ENCODE assay signal across 10 cellular contexts in the genomic region with DNA sequence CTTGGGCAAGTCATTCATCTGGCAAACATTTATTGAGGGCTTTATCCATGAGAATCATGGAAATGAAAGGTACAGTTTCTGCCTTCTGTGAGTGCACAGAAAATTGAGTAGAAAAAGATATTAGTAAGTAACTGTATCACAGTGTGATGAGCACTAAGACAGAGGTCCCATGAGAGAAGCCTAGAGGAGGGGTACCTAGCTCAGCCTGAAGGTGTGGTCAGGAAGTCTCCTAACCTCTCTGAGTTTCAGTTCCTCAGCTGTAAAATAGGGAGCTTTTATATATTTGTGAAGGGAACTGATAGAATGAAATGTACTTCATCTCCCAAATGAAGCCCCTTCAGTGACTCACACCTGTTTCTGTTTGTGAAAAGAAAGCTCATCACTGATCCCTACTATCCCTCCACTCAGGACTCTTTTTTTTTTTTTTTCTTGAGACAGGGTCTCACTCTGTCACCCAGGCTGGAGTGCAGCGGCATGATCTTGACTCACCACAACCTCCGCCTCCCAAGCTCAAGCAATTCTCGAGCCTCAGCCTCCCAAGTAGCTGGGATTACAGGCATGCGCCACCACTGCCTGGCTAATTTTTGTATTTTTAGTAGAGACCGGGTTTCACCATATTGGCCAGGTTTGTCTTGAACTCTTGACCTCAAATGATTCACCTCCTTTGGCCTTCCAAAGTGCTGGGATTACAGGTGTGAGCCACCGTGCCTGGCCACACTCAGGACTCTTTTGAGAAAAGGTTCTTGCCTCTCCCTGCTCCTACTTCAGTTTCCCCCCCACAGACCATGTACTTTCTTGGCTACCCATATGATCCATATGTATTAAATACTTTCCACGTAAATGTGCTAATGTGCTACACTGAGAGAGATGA.
DNase-seq lines count a peak whose midpoint lies in the region; ATAC-seq lines count a peak whose summit lies in the region.
"Had no signal": no experiment of that assay in that cellular context is flagged by ENCODE, and none has a peak within 500 bp of the region (broad histone marks: within the 10 kb centered on the region; RNA-seq: fewer than 3 reads in every experiment).

No MANE protein-coding gene starts in this region.

- H3K36me3 Mint-ChIP-seq in activated naive CD8-positive, alpha-beta T cell = peaks cover 5% of the 10 kb centered on the region

- no peaks in the 10 kb centered on the region for H3K27me3 Mint-ChIP-seq in activated naive CD8-positive, alpha-beta T cell

- H3K9me3 Mint-ChIP-seq in activated naive CD8-positive, alpha-beta T cell (ENCODE audit: low read depth) = no peaks in the 10 kb centered on the region

- ATAC-seq in GM18498 (IDR thresholded peaks at IDR 0.05; ENCODE audit: unreplicated experiment) (peak; percentile 62), GM19463 (IDR thresholded peaks at IDR 0.05; ENCODE audit: unreplicated experiment) (peak; percentile 52), HG03097 (IDR thresholded peaks at IDR 0.05; ENCODE audit: low FRiP score, unreplicated experiment) (peak; percentile 51)

- peaks cover 46% of the 10 kb centered on the region for H3K4me1 Mint-ChIP-seq in activated naive CD8-positive, alpha-beta T cell (ENCODE audit: low read depth)

- no peak for DNase-seq in effector CD8-positive, alpha-beta T cell (lab: John Stamatoyannopoulos, UW)
- DNase-seq in NCI-H69 (lab: John Stamatoyannopoulos, UW) (no peak), NK-92 (lab: John Stamatoyannopoulos, UW; ENCODE audit: unreplicated experiment) (no peak), NCI-H82 (lab: John Stamatoyannopoulos, UW) (no peak)
- DNase-seq: activated CD4-positive, alpha-beta T cell treated with anti-CD3 and anti-CD28 coated beads, Interleukin-2, amount 50 U/mL, for 1 hour; hypothalamus had no signal

- no peak overlapping the region for H3K4me3 Mint-ChIP-seq in activated naive CD8-positive, alpha-beta T cell

- peak overlapping the region; percentile 42 for H3K27ac Mint-ChIP-seq in activated naive CD8-positive, alpha-beta T cell
